13 cellular contexts compared by ENCODE assay signal in the genomic region with DNA sequence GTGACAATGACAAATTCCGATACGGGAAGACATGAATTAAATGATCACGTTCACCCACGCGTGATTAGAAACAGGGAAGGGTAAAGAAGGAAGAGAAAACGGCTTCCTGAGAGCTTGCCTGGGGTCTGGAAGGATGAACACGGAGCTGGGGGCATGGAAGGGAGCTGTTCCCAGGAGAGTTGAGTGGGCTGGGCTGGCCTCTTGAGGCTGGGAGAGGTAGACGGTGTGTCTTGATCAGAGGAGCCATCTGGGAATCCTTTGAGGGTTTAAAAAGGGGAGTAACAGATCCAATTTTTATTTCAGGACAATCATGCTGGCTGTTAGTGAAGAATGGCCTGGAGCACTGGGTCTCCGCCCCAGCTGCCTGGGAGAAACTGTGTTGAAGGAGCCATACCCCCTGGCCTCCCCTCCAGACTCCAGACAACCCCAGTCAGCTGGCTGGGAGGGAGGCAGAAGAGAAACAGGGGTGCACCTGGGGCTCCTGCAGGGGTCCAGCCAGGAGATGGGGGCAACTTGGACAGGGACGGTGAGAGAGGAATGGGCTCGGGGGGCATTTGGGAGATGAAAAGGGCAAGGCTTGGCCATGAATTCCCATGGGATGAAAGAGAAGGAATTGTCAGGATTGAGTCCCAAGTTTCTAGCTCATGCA. TPM values are rescaled to one million over a fixed set of nuclear protein-coding genes. Genes with fewer than 3 reads are reported as not detected.
DNase-seq lines count a peak whose midpoint lies in the region; ATAC-seq and TF ChIP-seq lines count a peak whose summit lies in the region.
"Had no signal": no experiment of that assay in that cellular context is flagged by ENCODE, and none has a peak within 500 bp of the region (broad histone marks: within the 10 kb centered on the region; RNA-seq: fewer than 3 reads in every experiment).

No MANE protein-coding gene starts in this region.

- H3K79me2 ChIP-seq in HCT116 (ENCODE audit: insufficient read depth, low read length), result no peaks in the 10 kb centered on the region

- H3K4me1 ChIP-seq in HCT116 (ENCODE audit: control insufficient read depth in 1 of 2, insufficient read depth in 2 of 2, low read length in 2 of 2) (peaks cover 11 to 21% of the 10 kb centered on the region in 2 experiments), prostate gland (replicated peaks) (no peaks in the 10 kb centered on the region)

- H3K4me2 ChIP-seq in HCT116 (ENCODE audit: low read length), result peak overlapping the region; percentile 86; the same call in 1 of the 2 replicates

- H3K4me3 ChIP-seq in HCT116 (replicated peaks in 1 of 2; ENCODE audit: low read depth in 1 of 2, low read length in 2 of 2) (no peak overlapping the region), prostate gland (no peak overlapping the region), foreskin fibroblast (ENCODE audit: low read depth in 1 of 2, low read length in 2 of 2) (no peak overlapping the region)

- RAD21 ChIA-PET in HCT116 (lab: Charles Lee; ENCODE audit: low non-redundant PET in 1 of 2, low total read pairs in 2 of 2, uncharacterized antibody in 2 of 2, unreplicated experiment in 2 of 2), result no interaction called here

- H4K20me1 ChIP-seq in HCT116 (ENCODE audit: insufficient read depth), result no peaks in the 10 kb centered on the region

- no TSS peak for BruUV-seq in HCT116 (replicated peaks; lab: Mats Ljungman, UMichigan)

- H3K27ac ChIP-seq in HCT116 (ENCODE audit: low read depth, low read length) (peak overlapping the region; percentile 54; the same call in 1 of the 2 replicates), prostate gland (peak overlapping the region; percentile 77 to 85)
- H3K27ac ChIP-seq: brain microvascular endothelial cell had no signal

- peaks cover 10 to 21% of the 10 kb centered on the region in 2 donors for H3K4me1 Mint-ChIP-seq in effector memory CD8-positive, alpha-beta T cell (ENCODE audit: low read depth in 2 of 2)

- H3K36me3 ChIP-seq in HCT116 (ENCODE audit: control insufficient read depth in 1 of 2, insufficient read depth in 2 of 2, low read length in 2 of 2) (no peaks in the 10 kb centered on the region), prostate gland (no peaks in the 10 kb centered on the region)
- H3K36me3 ChIP-seq: brain microvascular endothelial cell had no signal

- H3K36me3 Mint-ChIP-seq in effector memory CD8-positive, alpha-beta T cell (ENCODE audit: insufficient read depth), result no peaks in the 10 kb centered on the region

- no peak for TF ChIP-seq CTCF in HCT116 (IDR thresholded peaks at IDR 0.05 in 2 of 3, conservative IDR thresholded peaks at IDR 0.05 in 1 of 3; ENCODE audit: borderline replicate concordance in 1 of 3, insufficient read depth in 1 of 3, low read depth in 2 of 3, low read length in 2 of 3)
- TF ChIP-seq CTCF in prostate gland (IDR thresholded peaks at IDR 0.05), result no peak
- no peak for TF ChIP-seq CTCF in foreskin fibroblast (IDR thresholded peaks at IDR 0.05; ENCODE audit: low read depth, low read length)

- no peaks in the 10 kb centered on the region for H3K9me3 Mint-ChIP-seq in effector memory CD8-positive, alpha-beta T cell

- POLR2A ChIA-PET in HCT116 (lab: Charles Lee), result no interaction called here

- no peaks in the 10 kb centered on the region for H3K9me3 ChIP-seq in HCT116 (ENCODE audit: control insufficient read depth in 1 of 2, insufficient read depth in 1 of 2, low read depth in 1 of 2, low read length in 2 of 2)
- no peaks in the 10 kb centered on the region for H3K9me3 ChIP-seq in prostate gland

- H3K27me3 ChIP-seq in HCT116 (ENCODE audit: insufficient read depth, low read length) (no peaks in the 10 kb centered on the region), prostate gland (replicated peaks; ENCODE audit: insufficient read depth) (no peaks in the 10 kb centered on the region)
- H3K27me3 ChIP-seq: brain microvascular endothelial cell had no signal

- DNase-seq in HCT116 (ENCODE audit: low read depth, low spot score) (no peak), NCI-H2107 treated with DMSO at 0.1 percent for 48 hours (lab: John Stamatoyannopoulos, UW; ENCODE audit: unreplicated experiment) (peak; percentile 48), prostate gland (ENCODE audit: low spot score) (no peak), HuH-7.5 (ENCODE audit: low spot score) (no peak), glomerular visceral epithelial cell (ENCODE audit: extremely low spot score) (no peak), foreskin fibroblast (no peak)
- no peak for DNase-seq in effector memory CD8-positive, alpha-beta T cell
- DNase-seq: activated naive CD4-positive, alpha-beta T cell treated with anti-CD3 and anti-CD28 coated beads, Interleukin-2, amount 50 U/mL, for 16 hours; brain microvascular endothelial cell; NCI-H1930; substantia nigra had no signal

- 93% methylated on average over 11 of the region's 11 CpGs for WGBS in prostate gland

- no peaks in the 10 kb centered on the region for H3K9me2 ChIP-seq in HCT116 (ENCODE audit: insufficient read depth)

- peaks cover 0 to 9% of the 10 kb centered on the region in 2 donors for H3K27me3 Mint-ChIP-seq in effector memory CD8-positive, alpha-beta T cell

- H3K9ac ChIP-seq in HCT116 (ENCODE audit: low read length), result no peak overlapping the region

- intact Hi-C loops in HCT116 (cut with micrococcal nuclease), result no loop called here
- intact Hi-C loops in prostate gland (cut with DNase I), result no loop called here

- CTCF ChIA-PET in HCT116 (lab: Charles Lee), result no interaction called here

- peak overlapping the region; percentile 7 to 33 for H3K27ac Mint-ChIP-seq in effector memory CD8-positive, alpha-beta T cell

- ATAC-seq in HCT116, result no peak
- no peak for ATAC-seq in effector memory CD8-positive, alpha-beta T cell (replicated peaks)
- ATAC-seq: left colon had no signal

- H3K4me3 Mint-ChIP-seq in effector memory CD8-positive, alpha-beta T cell, result no peak overlapping the region

- no peak overlapping the region for H2AFZ ChIP-seq in HCT116 (ENCODE audit: low read depth, low read length, poor library complexity, severe bottlenecking)

- TF ChIP-seq POLR2A in HCT116 (IDR thresholded peaks at IDR 0.05; ENCODE audit: borderline replicate concordance, extremely low read depth, insufficient read depth, insufficient read length) (no peak), prostate gland (IDR thresholded peaks at IDR 0.05) (no peak)

- TF ChIP-seq RAD21 in HCT116 (IDR thresholded peaks at IDR 0.05; ENCODE audit: low read depth), result no peak

TF ChIP-seq in HCT116, 20 proteins besides CTCF, POLR2A, EP300 and RAD21:
- TF ChIP-seq CBX3 (IDR thresholded peaks at IDR 0.05; ENCODE audit: low read depth), result no peak
- no peak for TF ChIP-seq MAX (IDR thresholded peaks at IDR 0.05)
- TF ChIP-seq YY1 (IDR thresholded peaks at IDR 0.05; ENCODE audit: extremely low read depth, insufficient replicate concordance, low read depth, low read length), result no peak
- no peak for TF ChIP-seq ZNF274 (IDR thresholded peaks at IDR 0.05; ENCODE audit: low read depth, low read length)
- TF ChIP-seq EZH2 (IDR thresholded peaks at IDR 0.05), result no peak
- TF ChIP-seq ATF3 (IDR thresholded peaks at IDR 0.05), result no peak
- no peak for TF ChIP-seq FOSL1 (IDR thresholded peaks at IDR 0.05; ENCODE audit: low read depth)
- no peak for TF ChIP-seq SIN3A (IDR thresholded peaks at IDR 0.05; ENCODE audit: low read depth)
- TF ChIP-seq EGR1 (IDR thresholded peaks at IDR 0.05; ENCODE audit: low read depth), result no peak
- TF ChIP-seq EZH2phosphoT487 (IDR thresholded peaks at IDR 0.05; ENCODE audit: borderline replicate concordance), result no peak

RNA-seq across cellular contexts. Expression of gene CGNL1, which starts 53.6 kb away (rescaled TPM):
- total RNA-seq in HCT116 (2021; ENCODE audit: unreplicated experiment) (2.2 TPM), prostate gland (10 to 100 TPM; 49.0 to 65.6 TPM)
- 1.1 and 1.4 TPM in 2 replicates for polyA plus RNA-seq in HCT116 (2012)
- total RNA-seq: T-helper 2 cell treated with Interferon-gamma antibody and Interleukin-4, amounts not matched to agents 100 ng/mL and 5 ng/mL, for 36 hours had no signal

Comparison
In these comparisons a context has a peak if more than half of its experiments do, and no peak if none do; other contexts are left out.
1. RNA of gene CGNL1, which starts 53.6 kb away (total RNA-seq): 49.0 to 65.6 TPM in prostate gland; 2.2 TPM in HCT116 (single experiment); every median in the first group is over 10 times any median in the second.